20 cellular contexts compared by ENCODE assay signal in the genomic region with DNA sequence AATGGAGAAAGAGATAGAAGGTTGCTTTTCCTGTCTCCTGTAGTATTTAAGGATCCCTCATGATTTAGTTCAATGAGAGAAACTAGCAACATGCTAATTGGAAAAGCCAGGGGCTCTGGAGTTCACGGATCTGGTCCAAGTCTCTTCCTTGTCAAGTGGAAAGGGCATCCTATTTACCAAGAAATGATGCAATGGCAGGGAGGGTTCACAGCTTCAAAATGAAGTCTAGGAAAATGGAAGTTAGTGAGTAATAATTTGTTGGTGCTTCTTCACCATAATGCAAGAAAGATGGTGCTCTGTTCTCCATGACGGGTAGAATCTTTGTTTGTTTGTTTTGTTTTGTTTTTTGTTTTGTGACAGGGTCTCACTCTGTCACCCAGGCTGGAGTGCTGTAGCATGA.
"Had no signal": no experiment of that assay in that cellular context is flagged by ENCODE, and none has a peak within 500 bp of the region (broad histone marks: within the 10 kb centered on the region; RNA-seq: fewer than 3 reads in every experiment).

No MANE protein-coding gene starts in this region.

- H2AFZ ChIP-seq: hepatocyte had no signal

- DNase-seq: activated CD4-positive, alpha-beta T cell treated with anti-CD3 and anti-CD28 coated beads for 4 hours; activated CD8-positive, alpha-beta T cell treated with anti-CD3 and anti-CD28 coated beads for 36 hours; activated naive CD8-positive, alpha-beta T cell treated with anti-CD3 and anti-CD28 coated beads, Interleukin-2, amount 50 U/mL, for 24 hours; activated T-cell treated with anti-CD3 and anti-CD28 coated beads, Interleukin-2, amount 50 U/mL, for 4 hours; cerebellar nuclear complex; cortex of kidney; islet precursor cell; mucosa of descending colon; small intestine; stimulated activated CD4-positive, alpha-beta T cell treated with anti-CD3 and anti-CD28 coated beads, Interleukin-4, amount 100 ng/mL, for 24 hours; stimulated activated naive CD8-positive, alpha-beta T cell treated with anti-CD3 and anti-CD28 coated beads, Interleukin-15, amount 100 ng/mL, for 72 hours; transverse colon had no signal

- H3K4me2 ChIP-seq: hepatocyte had no signal

- H3K4me3 ChIP-seq: gastroesophageal sphincter, hepatocyte, mucosa of descending colon, suprapubic skin, transverse colon had no signal

- ATAC-seq: activated CD8-positive, alpha-beta T cell treated with anti-CD3 and anti-CD28 coated beads for 36 hours; activated naive CD8-positive, alpha-beta T cell treated with anti-CD3 and anti-CD28 coated beads, Interleukin-2, amount 50 U/mL, for 24 hours; activated T-cell treated with anti-CD3 and anti-CD28 coated beads, Interleukin-2, amount 50 U/mL, for 4 hours; activated T-helper 17 cell treated with anti-CD3 and anti-CD28 coated beads, Interleukin-2, amount 50 U/mL, for 72 hours; gastroesophageal sphincter; mucosa of descending colon; natural killer cell treated with Interleukin-12 subunit alpha and Interleukin-12 subunit beta and Interleukin-15 and Interleukin-18, amount 100 ng/mL, for 72 hours; sciatic nerve; stimulated activated effector memory CD8-positive, alpha-beta T cell treated with anti-CD3 and anti-CD28 coated beads, Interleukin-12 subunit alpha, Interleukin-12 subunit beta, amount 100 ng/mL, for 72 hours; stimulated activated naive CD8-positive, alpha-beta T cell treated with anti-CD3 and anti-CD28 coated beads, Interleukin-15, amount 100 ng/mL, for 72 hours had no signal

- FAIRE-seq: endothelial cell of umbilical vein, small intestine had no signal

- H3K36me3 ChIP-seq: gastroesophageal sphincter, suprapubic skin, transverse colon had no signal

- H3K27me3 ChIP-seq: gastroesophageal sphincter, hepatocyte, suprapubic skin, transverse colon had no signal

- H3K79me2 ChIP-seq: hepatocyte had no signal

- H3K9me3 ChIP-seq: gastroesophageal sphincter, mucosa of descending colon, suprapubic skin, transverse colon had no signal

- H3K27ac ChIP-seq: hepatocyte, suprapubic skin had no signal
